ENCODE assay signal across 1 cellular context in the genomic region with DNA sequence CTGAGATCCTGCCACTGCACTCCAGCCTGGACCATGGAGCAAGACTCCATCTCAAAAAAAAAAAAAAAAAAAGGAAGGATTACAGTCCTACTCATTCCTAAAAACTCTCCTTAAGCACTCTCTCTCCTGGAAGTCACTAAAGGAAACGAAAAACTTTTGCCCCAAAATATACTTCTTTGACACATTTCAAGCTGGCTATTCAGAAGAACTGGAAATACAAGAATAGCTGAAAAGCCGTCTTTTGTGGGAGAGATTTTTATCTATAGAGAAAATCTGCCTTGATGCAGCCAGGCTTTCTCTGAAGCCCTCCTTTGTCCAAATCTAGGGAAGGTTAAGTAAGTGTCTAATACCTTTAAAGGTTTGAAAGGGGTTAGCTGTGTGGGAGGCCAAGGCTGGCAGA.
TF ChIP-seq lines count a peak whose summit lies in the region.

No MANE protein-coding gene starts in this region.

TF ChIP-seq in GM12878, 131 proteins besides CTCF, POLR2A, EP300 and RAD21:
- no peak for TF ChIP-seq MTA3 (IDR thresholded peaks at IDR 0.05; ENCODE audit: borderline replicate concordance, low read length)
- TF ChIP-seq CBX3 (IDR thresholded peaks at IDR 0.05; ENCODE audit: borderline replicate concordance, low read depth), result no peak
- no peak for TF ChIP-seq CEBPB (IDR thresholded peaks at IDR 0.05; ENCODE audit: borderline replicate concordance in 1 of 2, low read depth in 2 of 2, low read length in 2 of 2)
- TF ChIP-seq FOXK2 (IDR thresholded peaks at IDR 0.05), result no peak
- TF ChIP-seq SUPT20H (IDR thresholded peaks at IDR 0.05; ENCODE audit: borderline replicate concordance, control insufficient read depth, low read depth, low read length), result no peak
- no peak for TF ChIP-seq EED (IDR thresholded peaks at IDR 0.05; ENCODE audit: low read depth)
- TF ChIP-seq SPI1 (IDR thresholded peaks at IDR 0.05; ENCODE audit: borderline replicate concordance, insufficient read depth, low read depth, low read length), result no peak
- TF ChIP-seq ETV6 (conservative IDR thresholded peaks at IDR 0.05 in 1 of 2, IDR thresholded peaks at IDR 0.05 in 1 of 2; ENCODE audit: borderline replicate concordance in 1 of 2, low read depth in 1 of 2), result no peak
- TF ChIP-seq PKNOX1 (IDR thresholded peaks at IDR 0.05), result no peak
- TF ChIP-seq SREBF1 (IDR thresholded peaks at IDR 0.05; ENCODE audit: low read length), result no peak
- no peak for TF ChIP-seq ATF3 (IDR thresholded peaks at IDR 0.05; ENCODE audit: borderline replicate concordance, extremely low read depth, low read depth, low read length)
- TF ChIP-seq, protein P1, sequence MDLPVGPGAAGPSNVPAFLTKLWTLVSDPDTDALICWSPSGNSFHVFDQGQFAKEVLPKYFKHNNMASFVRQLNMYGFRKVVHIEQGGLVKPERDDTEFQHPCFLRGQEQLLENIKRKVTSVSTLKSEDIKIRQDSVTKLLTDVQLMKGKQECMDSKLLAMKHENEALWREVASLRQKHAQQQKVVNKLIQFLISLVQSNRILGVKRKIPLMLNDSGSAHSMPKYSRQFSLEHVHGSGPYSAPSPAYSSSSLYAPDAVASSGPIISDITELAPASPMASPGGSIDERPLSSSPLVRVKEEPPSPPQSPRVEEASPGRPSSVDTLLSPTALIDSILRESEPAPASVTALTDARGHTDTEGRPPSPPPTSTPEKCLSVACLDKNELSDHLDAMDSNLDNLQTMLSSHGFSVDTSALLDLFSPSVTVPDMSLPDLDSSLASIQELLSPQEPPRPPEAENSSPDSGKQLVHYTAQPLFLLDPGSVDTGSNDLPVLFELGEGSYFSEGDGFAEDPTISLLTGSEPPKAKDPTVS (IDR thresholded peaks at IDR 0.05; ENCODE audit: low read depth, low read length), result no peak
- TF ChIP-seq ZNF622 (IDR thresholded peaks at IDR 0.05), result no peak
TF ChIP-seq in GM12878: peak in this region for 0.
